18 cellular contexts compared by ENCODE assay signal in genomic region chr2:10346929-10347558, GRCh38. TPM values are rescaled to one million over a fixed set of nuclear protein-coding genes. Genes with fewer than 3 reads are reported as not detected.
DNase-seq lines count a peak whose midpoint lies in the region; ATAC-seq and TF ChIP-seq lines count a peak whose summit lies in the region.
"Had no signal": no experiment of that assay in that cellular context is flagged by ENCODE, and none has a peak within 500 bp of the region (broad histone marks: within the 10 kb centered on the region; RNA-seq: fewer than 3 reads in every experiment).

No MANE protein-coding gene starts in this region.

- H3K18ac ChIP-seq in neuronal stem cell (ENCODE audit: low read length), result peak overlapping the region; percentile 24

- H4K8ac ChIP-seq in neuronal stem cell (ENCODE audit: low read depth, low read length), result no peak overlapping the region

- no peak overlapping the region for H3K23ac ChIP-seq in neuronal stem cell (ENCODE audit: low read depth, low read length, poor library complexity)

- H3K4ac ChIP-seq in neuronal stem cell (ENCODE audit: low read length), result no peak overlapping the region

- no peaks in the 10 kb centered on the region for H3K4me1 ChIP-seq in HEK293 (ENCODE audit: control insufficient read depth, insufficient read depth, low read length)
- H3K4me1 ChIP-seq in neuronal stem cell (ENCODE audit: control insufficient read depth in 2 of 2, insufficient read depth in 1 of 2, low read depth in 1 of 2, low read length in 2 of 2), result peaks cover 10 to 13% of the 10 kb centered on the region in 2 donors

- H2BK120ac ChIP-seq in neuronal stem cell (ENCODE audit: low read depth, low read length), result no peak overlapping the region

- peak; percentile 59 for DNase-seq in activated CD4-positive, alpha-beta T cell treated with anti-CD3 and anti-CD28 coated beads for 36 hours
- no peak for DNase-seq in activated CD4-positive, alpha-beta T cell treated with anti-CD3 and anti-CD28 coated beads, Interleukin-2, amount 10 ng/mL, durations not matched to agents 7 days and 5 days
- peak; percentile 48 for DNase-seq in dermis blood vessel endothelial cell
- DNase-seq in neuronal stem cell (ENCODE audit: low spot score), result no peak
- DNase-seq in SHP77 treated with DMSO at 0.1 percent for 48 hours (lab: John Stamatoyannopoulos, UW), result no peak
- DNase-seq in mesothelial cell of epicardium (ENCODE audit: low spot score in 2 of 2, unreplicated experiment in 2 of 2), result no peak
- DNase-seq: 8988T, heart right ventricle, NCI-H1417 treated with DMSO at 0.1 percent for 48 hours, ovary, small intestine, T-helper 17 cell had no signal

- H3K27ac ChIP-seq in HEK293 (ENCODE audit: extremely low read depth, low read depth, low read length), result no peak overlapping the region
- H3K27ac ChIP-seq in neuronal stem cell (replicated peaks; ENCODE audit: low read length), result no peak overlapping the region
- H3K27ac ChIP-seq: ovary had no signal

- no peak overlapping the region for H3K14ac ChIP-seq in neuronal stem cell (ENCODE audit: low read length)

- H3K36me3 ChIP-seq in HEK293 (ENCODE audit: control insufficient read depth in 2 of 2, insufficient read depth in 1 of 2, low read length in 2 of 2) (no peaks in the 10 kb centered on the region), neuronal stem cell (replicated peaks in 1 of 2; ENCODE audit: control insufficient read depth in 2 of 2, insufficient read depth in 2 of 2, low read length in 2 of 2) (no peaks in the 10 kb centered on the region)
- H3K36me3 ChIP-seq: heart right ventricle, ovary had no signal

- no peaks in the 10 kb centered on the region for H3K27me3 Mint-ChIP-seq in activated CD4-positive, alpha-beta T cell treated with anti-CD3 and anti-CD28 coated beads for 36 hours
- H3K27me3 Mint-ChIP-seq in activated CD4-positive, alpha-beta T cell treated with anti-CD3 and anti-CD28 coated beads, Interleukin-2, amount 10 ng/mL, durations not matched to agents 7 days and 5 days, result no peaks in the 10 kb centered on the region
- no peaks in the 10 kb centered on the region for H3K27me3 Mint-ChIP-seq in mesothelial cell of epicardium (ENCODE audit: low read depth)
- H3K27me3 Mint-ChIP-seq: T-helper 17 cell had no signal

- no peak overlapping the region for H3K9ac ChIP-seq in neuronal stem cell (ENCODE audit: low read depth, low read length, poor library complexity)

- no peaks in the 10 kb centered on the region for H3K27me3 ChIP-seq in neuronal stem cell (ENCODE audit: control insufficient read depth in 3 of 3, insufficient read depth in 3 of 3, low read depth in 1 of 3, low read length in 3 of 3)
- H3K27me3 ChIP-seq: heart right ventricle, ovary had no signal

- no peak for TF ChIP-seq CTCF in HEK293 (tag by site-specific recombination; IDR thresholded peaks at IDR 0.05)
- no peak for TF ChIP-seq CTCF in mesothelial cell of epicardium (IDR thresholded peaks at IDR 0.05; ENCODE audit: unreplicated experiment)

- POLR2A ChIA-PET in activated CD4-positive, alpha-beta T cell treated with anti-CD3 and anti-CD28 coated beads for 36 hours (lab: Charles Lee), result interaction anchor here (0.5 kb wide), 1 partner anchor 175 kb away, joined by 3 read pairs; no protein-coding TSS in a partner anchor
- POLR2A ChIA-PET in activated CD4-positive, alpha-beta T cell treated with anti-CD3 and anti-CD28 coated beads, Interleukin-2, amount 10 ng/mL, durations not matched to agents 7 days and 5 days (lab: Charles Lee), result no interaction called here
- POLR2A ChIA-PET in HEK293 (lab: Yijun Ruan, JAX), result no interaction called here

- no peak overlapping the region for H2BK5ac ChIP-seq in neuronal stem cell (ENCODE audit: low read length)

- H3K36me3 Mint-ChIP-seq in activated CD4-positive, alpha-beta T cell treated with anti-CD3 and anti-CD28 coated beads for 36 hours (ENCODE audit: low read depth), result peaks cover 7% of the 10 kb centered on the region
- H3K36me3 Mint-ChIP-seq in activated CD4-positive, alpha-beta T cell treated with anti-CD3 and anti-CD28 coated beads, Interleukin-2, amount 10 ng/mL, durations not matched to agents 7 days and 5 days (ENCODE audit: low read depth), result peaks cover 5% of the 10 kb centered on the region
- no peaks in the 10 kb centered on the region for H3K36me3 Mint-ChIP-seq in mesothelial cell of epicardium
- H3K36me3 Mint-ChIP-seq: stimulated activated effector memory CD8-positive, alpha-beta T cell treated with anti-CD3 and anti-CD28 coated beads, Interleukin-12 subunit alpha, Interleukin-12 subunit beta, amount 100 ng/mL, for 72 hours; type B pancreatic cell had no signal

- ATAC-seq in activated CD4-positive, alpha-beta T cell treated with anti-CD3 and anti-CD28 coated beads for 36 hours, result peak; percentile 57
- ATAC-seq in esophagus mucosa, result no peak
- ATAC-seq: activated CD4-positive, CD25-positive, alpha-beta regulatory T cell treated with anti-CD3 and anti-CD28 coated beads, Interleukin-2, amount 50 U/mL, for 24 hours; heart right ventricle; Right ventricle myocardium inferior; stimulated activated effector memory CD8-positive, alpha-beta T cell treated with anti-CD3 and anti-CD28 coated beads, Interleukin-12 subunit alpha, Interleukin-12 subunit beta, amount 100 ng/mL, for 72 hours; T-helper 17 cell had no signal

- no peak overlapping the region for H2BK12ac ChIP-seq in neuronal stem cell (ENCODE audit: low read length)

- H3K9me3 Mint-ChIP-seq in activated CD4-positive, alpha-beta T cell treated with anti-CD3 and anti-CD28 coated beads for 36 hours (ENCODE audit: low read depth), result no peaks in the 10 kb centered on the region
- H3K9me3 Mint-ChIP-seq in activated CD4-positive, alpha-beta T cell treated with anti-CD3 and anti-CD28 coated beads, Interleukin-2, amount 10 ng/mL, durations not matched to agents 7 days and 5 days, result no peaks in the 10 kb centered on the region
- H3K9me3 Mint-ChIP-seq in mesothelial cell of epicardium, result no peaks in the 10 kb centered on the region
- H3K9me3 Mint-ChIP-seq: stimulated activated effector memory CD8-positive, alpha-beta T cell treated with anti-CD3 and anti-CD28 coated beads, Interleukin-12 subunit alpha, Interleukin-12 subunit beta, amount 100 ng/mL, for 72 hours; type B pancreatic cell had no signal

- CTCF ChIA-PET in activated CD4-positive, alpha-beta T cell treated with anti-CD3 and anti-CD28 coated beads for 36 hours (lab: Charles Lee), result interaction anchor here (0.7 to 1.6 kb wide), 4 partner anchors 15 to 62 kb away, joined by 3 to 4 read pairs (median 3); no protein-coding TSS in a partner anchor
- CTCF ChIA-PET in activated CD4-positive, alpha-beta T cell treated with anti-CD3 and anti-CD28 coated beads, Interleukin-2, amount 10 ng/mL, durations not matched to agents 7 days and 5 days (lab: Charles Lee), result interaction anchor here (0.8 to 1.8 kb wide), 4 partner anchors 8 to 62 kb away, joined by 3 to 4 read pairs (median 3); no protein-coding TSS in a partner anchor
- CTCF ChIA-PET in HEK293 (lab: Yijun Ruan, JAX), result no interaction called here

- H2AFZ ChIP-seq in neuronal stem cell (ENCODE audit: low read length), result no peak overlapping the region

- no peak overlapping the region for H3K4me3 ChIP-seq in HEK293 (ENCODE audit: low read depth, low read length)
- H3K4me3 ChIP-seq in neuronal stem cell (ENCODE audit: low read length in 2 of 2), result no peak overlapping the region
- H3K4me3 ChIP-seq: heart right ventricle, ovary had no signal

- WGBS in neuronal stem cell (ENCODE audit: extremely low coverage in 2 of 2, insufficient read length in 2 of 2, insufficient replicate concordance in 1 of 2), 2 donors, result no CpG with 5 or more reads among the region's 16 CpGs

- H3K79me1 ChIP-seq in neuronal stem cell (ENCODE audit: low read depth, low read length), result no peaks in the 10 kb centered on the region

- no peak overlapping the region for H4K91ac ChIP-seq in neuronal stem cell (ENCODE audit: low read depth, low read length, poor library complexity)

- H2BK15ac ChIP-seq in neuronal stem cell (ENCODE audit: low read length), result no peak overlapping the region

- H2AK5ac ChIP-seq in neuronal stem cell (ENCODE audit: low read depth, low read length), result peak overlapping the region; percentile 53

- H3K9me3 ChIP-seq in HEK293 (ENCODE audit: control insufficient read depth, insufficient read depth, low read depth, low read length) (no peaks in the 10 kb centered on the region), neuronal stem cell (replicated peaks in 1 of 2; ENCODE audit: control insufficient read depth in 2 of 2, insufficient read depth in 1 of 2, low read depth in 1 of 2, low read length in 2 of 2) (no peaks in the 10 kb centered on the region)
- H3K9me3 ChIP-seq: heart right ventricle, ovary had no signal

- intact Hi-C loops in activated CD4-positive, alpha-beta T cell treated with anti-CD3 and anti-CD28 coated beads for 36 hours (cut with DNase I, micrococcal nuclease), result no loop called here

- no peak overlapping the region for H3K4me2 ChIP-seq in neuronal stem cell (ENCODE audit: insufficient read depth, low read length, poor library complexity, severe bottlenecking)

- no peak overlapping the region for H3K27ac Mint-ChIP-seq in activated CD4-positive, alpha-beta T cell treated with anti-CD3 and anti-CD28 coated beads for 36 hours
- no peak overlapping the region for H3K27ac Mint-ChIP-seq in activated CD4-positive, alpha-beta T cell treated with anti-CD3 and anti-CD28 coated beads, Interleukin-2, amount 10 ng/mL, durations not matched to agents 7 days and 5 days
- H3K27ac Mint-ChIP-seq in mesothelial cell of epicardium, result no peak overlapping the region
- H3K27ac Mint-ChIP-seq: type B pancreatic cell had no signal

- no peak overlapping the region for H3K4me3 Mint-ChIP-seq in activated CD4-positive, alpha-beta T cell treated with anti-CD3 and anti-CD28 coated beads for 36 hours
- no peak overlapping the region for H3K4me3 Mint-ChIP-seq in activated CD4-positive, alpha-beta T cell treated with anti-CD3 and anti-CD28 coated beads, Interleukin-2, amount 10 ng/mL, durations not matched to agents 7 days and 5 days
- H3K4me3 Mint-ChIP-seq in mesothelial cell of epicardium, result no peak overlapping the region
- H3K4me3 Mint-ChIP-seq: stimulated activated effector memory CD8-positive, alpha-beta T cell treated with anti-CD3 and anti-CD28 coated beads, Interleukin-12 subunit alpha, Interleukin-12 subunit beta, amount 100 ng/mL, for 72 hours; T-helper 17 cell; type B pancreatic cell had no signal

- H3K4me1 Mint-ChIP-seq in activated CD4-positive, alpha-beta T cell treated with anti-CD3 and anti-CD28 coated beads for 36 hours, result peaks cover 75% of the 10 kb centered on the region
- peaks cover 39% of the 10 kb centered on the region for H3K4me1 Mint-ChIP-seq in activated CD4-positive, alpha-beta T cell treated with anti-CD3 and anti-CD28 coated beads, Interleukin-2, amount 10 ng/mL, durations not matched to agents 7 days and 5 days
- H3K4me1 Mint-ChIP-seq in mesothelial cell of epicardium, result peaks cover 14% of the 10 kb centered on the region

RNA-seq across cellular contexts. Expression of gene HPCAL1, which starts 44.3 kb away (rescaled TPM):
- total RNA-seq in activated CD4-positive, alpha-beta T cell treated with anti-CD3 and anti-CD28 coated beads for 36 hours, result 100 to 1,000 TPM; 109 to 114 TPM
- 10 to 100 TPM; 61.6 to 63.6 TPM for total RNA-seq in activated CD4-positive, alpha-beta T cell treated with anti-CD3 and anti-CD28 coated beads, Interleukin-2, amount 10 ng/mL, durations not matched to agents 7 days and 5 days
- 72.2 and 72.4 TPM in 2 replicates for total RNA-seq in dermis blood vessel endothelial cell
- 10.7 TPM for polyA plus RNA-seq in neuronal stem cell (2013, experiment 1 of 2)
- 9.6 TPM for polyA plus RNA-seq in neuronal stem cell (2013, experiment 2 of 2)
- 13.7 TPM for total RNA-seq in esophagus mucosa
- 17.4 to 20.0 TPM (median 17.5 TPM) in 3 replicates for total RNA-seq in mesothelial cell of epicardium

Comparison
In these comparisons a context has a peak if more than half of its experiments do, and no peak if none do; other contexts are left out.
1. DNase-seq: peak in activated CD4-positive, alpha-beta T cell treated with anti-CD3 and anti-CD28 coated beads for 36 hours (single experiment) and dermis blood vessel endothelial cell (single experiment); none in activated CD4-positive, alpha-beta T cell treated with anti-CD3 and anti-CD28 coated beads, Interleukin-2, amount 10 ng/mL, durations not matched to agents 7 days and 5 days (single experiment), neuronal stem cell (single experiment), SHP77 treated with DMSO at 0.1 percent for 48 hours (single experiment) and mesothelial cell of epicardium (0 of 2).